ENCODE assay signal across 8 cellular contexts in genomic region chr17:77571562-77571981, GRCh38.
DNase-seq lines count a peak whose midpoint lies in the region; ATAC-seq and TF ChIP-seq lines count a peak whose summit lies in the region.

No MANE protein-coding gene starts in this region.

- TF ChIP-seq EP300 in transverse colon (IDR thresholded peaks at IDR 0.05; ENCODE audit: low read depth), result no peak

- H3K4me1 Mint-ChIP-seq in T-helper 17 cell, result peaks cover 8% of the 10 kb centered on the region

- H3K27me3 Mint-ChIP-seq in T-helper 17 cell, result peaks cover 33% of the 10 kb centered on the region

- H3K4me3 ChIP-seq in GM23248 (no peak overlapping the region), fibroblast of the aortic adventitia (ENCODE audit: low read depth, low read length) (peak overlapping the region; percentile 25), rectal smooth muscle tissue (ENCODE audit: low read length) (peak overlapping the region; percentile 47), transverse colon (peak overlapping the region in 2 of 4 donors; percentile 7 to 14)

- peaks cover 3% of the 10 kb centered on the region for H3K36me3 Mint-ChIP-seq in T-helper 17 cell (ENCODE audit: low read depth)

- H3K9me3 ChIP-seq in GM23248 (ENCODE audit: low read depth) (no peaks in the 10 kb centered on the region), T-helper 17 cell (ENCODE audit: control insufficient read depth, low read length, poor library complexity, severe bottlenecking) (no peaks in the 10 kb centered on the region), transverse colon (no peaks in the 10 kb centered on the region)

- H3K9me2 ChIP-seq in GM23248 (ENCODE audit: insufficient read depth), result no peaks in the 10 kb centered on the region

- H3K9ac ChIP-seq in GM23248, result no peak overlapping the region
- H3K9ac ChIP-seq in rectal smooth muscle tissue (ENCODE audit: low read length), result no peak overlapping the region

- H3K4me1 ChIP-seq in GM23248 (ENCODE audit: insufficient read depth), result peaks cover 7% of the 10 kb centered on the region
- peaks cover 3% of the 10 kb centered on the region for H3K4me1 ChIP-seq in rectal smooth muscle tissue (ENCODE audit: control insufficient read depth, insufficient read depth, low read length)
- peaks cover 0 to 15% (median 5%) of the 10 kb centered on the region in 4 donors for H3K4me1 ChIP-seq in transverse colon

- peaks cover 60% of the 10 kb centered on the region for H3K27me3 ChIP-seq in GM23248 (replicated peaks; ENCODE audit: insufficient read depth)
- peaks cover 9% of the 10 kb centered on the region for H3K27me3 ChIP-seq in rectal smooth muscle tissue (ENCODE audit: control insufficient read depth, insufficient read depth, low read length)
- peaks cover 33% of the 10 kb centered on the region for H3K27me3 ChIP-seq in transverse colon

- H3K27ac ChIP-seq in GM23248, result no peak overlapping the region
- no peak overlapping the region for H3K27ac ChIP-seq in rectal smooth muscle tissue (ENCODE audit: low read depth, low read length)
- H3K27ac ChIP-seq in transverse colon, result no peak overlapping the region

- H3K4me2 ChIP-seq in GM23248 (ENCODE audit: unreplicated experiment), result no peak overlapping the region

- intact Hi-C loops in transverse colon (cut with DNase I; ENCODE audit: low total_unique reads), result no loop called here

- H2AFZ ChIP-seq in GM23248, result no peak overlapping the region

- H3F3A ChIP-seq in GM23248 (ENCODE audit: insufficient read depth), result no peaks in the 10 kb centered on the region

- 2 to 3% methylated on average over 14 of the region's 14 CpGs for WGBS in GM23248 (ENCODE audit: low coverage in 1 of 2, low lambda C conversion rate in 2 of 2, missing lambda C conversion rate in 2 of 2), 2 experiments
- WGBS in transverse colon (ENCODE audit: low coverage in 1 of 2), 2 donors, result 4 to 5% methylated on average over 3 to 14 of the region's 14 CpGs

- in situ Hi-C loops in GM23248 (cut with MboI) (no loop called here), transverse colon (cut with MboI; ENCODE audit: low pct_ligation_motif_present in 1 of 4, low pct_unique_long_range_greater_than_20kb in 1 of 4, low sequenced_read_pairs in 3 of 4) (no loop called here)

- no peak for TF ChIP-seq CTCF in fibroblast of the aortic adventitia (IDR thresholded peaks at IDR 0.05; ENCODE audit: insufficient read depth, low read length)
- no peak for TF ChIP-seq CTCF in transverse colon (IDR thresholded peaks at IDR 0.05)

- peak overlapping the region; percentile 6 for H3K27ac Mint-ChIP-seq in T-helper 17 cell

- H3K36me3 ChIP-seq in GM23248 (ENCODE audit: low read depth), result no peaks in the 10 kb centered on the region
- no peaks in the 10 kb centered on the region for H3K36me3 ChIP-seq in rectal smooth muscle tissue (ENCODE audit: control insufficient read depth, insufficient read depth, low read length)
- H3K36me3 ChIP-seq in transverse colon, result no peaks in the 10 kb centered on the region

- DNase-seq in GM23248, result peak; percentile 28
- no peak for DNase-seq in T-helper 17 cell
- peak; percentile 48 for DNase-seq in fibroblast of the aortic adventitia (ENCODE audit: low read depth)
- DNase-seq in transverse colon, result no peak
- DNase-seq in NCI-H1694 treated with DMSO at 0.1 percent for 48 hours (lab: John Stamatoyannopoulos, UW), result no peak
- DNase-seq in T-helper 9 cell, result no peak
- DNase-seq in activated CD8-positive, alpha-beta memory T cell treated with anti-CD3 and anti-CD28 coated beads for 24 hours, result no peak

- H4K20me1 ChIP-seq in GM23248 (ENCODE audit: insufficient read depth), result no peaks in the 10 kb centered on the region

- no peaks in the 10 kb centered on the region for H3K79me2 ChIP-seq in GM23248 (ENCODE audit: insufficient read depth)

- ATAC-seq in T-helper 17 cell, result peak; percentile 47

- peak overlapping the region; percentile 41 for H3K4me3 Mint-ChIP-seq in T-helper 17 cell

- no peak for TF ChIP-seq POLR2A in transverse colon (IDR thresholded peaks at IDR 0.05)

Comparison
In these comparisons a context has a peak if more than half of its experiments do, and no peak if none do; other contexts are left out.
1. DNase-seq: peak in GM23248 (single experiment) and fibroblast of the aortic adventitia (single experiment); none in T-helper 17 cell (0 of 3), transverse colon (single experiment), NCI-H1694 treated with DMSO at 0.1 percent for 48 hours (single experiment), T-helper 9 cell (single experiment) and activated CD8-positive, alpha-beta memory T cell treated with anti-CD3 and anti-CD28 coated beads for 24 hours (single experiment).